24 cellular contexts compared by ENCODE assay signal in genomic region chr16:2713523-2713922, GRCh38. TPM values are rescaled to one million over a fixed set of nuclear protein-coding genes. Genes with fewer than 3 reads are reported as not detected.
DNase-seq lines count a peak whose midpoint lies in the region; ATAC-seq and TF ChIP-seq lines count a peak whose summit lies in the region.
"Had no signal": no experiment of that assay in that cellular context is flagged by ENCODE, and none has a peak within 500 bp of the region (broad histone marks: within the 10 kb centered on the region; RNA-seq: fewer than 3 reads in every experiment).

No MANE protein-coding gene starts in this region.

- H3K27me3 ChIP-seq in esophagus (ENCODE audit: control insufficient read depth in 1 of 2, insufficient read depth in 2 of 2, low read length in 2 of 2): no peaks in the 10 kb centered on the region
- H3K27me3 ChIP-seq: SJCRH30 had no signal

- no peak overlapping the region for H3K4me3 Mint-ChIP-seq in stimulated activated naive B cell treated with anti-CD40 and anti-IgM and Interleukin-4, amounts not matched to agents 10 μg/mL and 1 μg/mL and 100 μg/mL, for 72 hours
- H3K4me3 Mint-ChIP-seq: GM23338 had no signal

- DNase-seq in SKM-1 treated with dmso at 0.1 percent for 144 hours (lab: John Stamatoyannopoulos, UW; ENCODE audit: unreplicated experiment): peak; percentile 3
- no peak for DNase-seq in SKM-1 (lab: John Stamatoyannopoulos, UW; ENCODE audit: unreplicated experiment)
- DNase-seq in NB4 (ENCODE audit: low read depth): peak; percentile 20
- no peak for DNase-seq in stimulated activated naive B cell treated with anti-CD40 and anti-IgM and Interleukin-4, amounts not matched to agents 10 μg/mL and 1 μg/mL and 100 μg/mL, for 72 hours
- no peak for DNase-seq in stimulated activated CD4-positive, alpha-beta T cell treated with anti-CD3 and anti-CD28 coated beads, Interleukin-2, amount 100 ng/mL, for 24 hours
- no peak for DNase-seq in amniotic stem cell (lab: John Stamatoyannopoulos, UW)
- DNase-seq: ACHN; DMS79 treated with DMSO at 0.1 percent for 48 hours; HCEC 1CT; KBM-7; NCI-H1105 treated with DMSO at 0.1 percent for 48 hours; NCI-H2029 treated with DMSO at 0.1 percent for 48 hours; NCI-H226; NCI-H748 treated with DMSO at 0.1 percent for 48 hours; NK-92 treated with Interleukin-12 subunit alpha and Interleukin-12 subunit beta, amount 100 ng/mL, for 24 hours; SJCRH30 had no signal

- peaks cover 2 to 13% of the 10 kb centered on the region in 2 donors for H3K36me3 Mint-ChIP-seq in stimulated activated naive B cell treated with anti-CD40 and anti-IgM and Interleukin-4, amounts not matched to agents 10 μg/mL and 1 μg/mL and 100 μg/mL, for 72 hours

- H3K27me3 Mint-ChIP-seq in stimulated activated naive B cell treated with anti-CD40 and anti-IgM and Interleukin-4, amounts not matched to agents 10 μg/mL and 1 μg/mL and 100 μg/mL, for 72 hours: peaks cover 15 to 18% of the 10 kb centered on the region in 2 donors

- TF ChIP-seq POLR2A in NB4 (IDR thresholded peaks at IDR 0.05; ENCODE audit: extremely low read depth, insufficient read length): no peak

- no peaks in the 10 kb centered on the region for H3K9me3 Mint-ChIP-seq in stimulated activated naive B cell treated with anti-CD40 and anti-IgM and Interleukin-4, amounts not matched to agents 10 μg/mL and 1 μg/mL and 100 μg/mL, for 72 hours
- H3K9me3 Mint-ChIP-seq: GM23338 had no signal

- no peak for ATAC-seq in stimulated activated naive B cell treated with anti-CD40 and anti-IgM and Interleukin-4, amounts not matched to agents 10 μg/mL and 1 μg/mL and 100 μg/mL, for 72 hours (replicated peaks)
- ATAC-seq in HG03565 (IDR thresholded peaks at IDR 0.05; ENCODE audit: unreplicated experiment): no peak
- ATAC-seq: GM12878, GM23338, HepG2 had no signal

- H3K4me1 Mint-ChIP-seq in stimulated activated naive B cell treated with anti-CD40 and anti-IgM and Interleukin-4, amounts not matched to agents 10 μg/mL and 1 μg/mL and 100 μg/mL, for 72 hours: peaks cover 23 to 51% of the 10 kb centered on the region in 2 donors

- TF ChIP-seq CTCF in NB4 (IDR thresholded peaks at IDR 0.05; ENCODE audit: low read depth, low read length): no peak

- H3K4me3 ChIP-seq in NB4 (ENCODE audit: low read depth, low read length): no peak overlapping the region
- H3K4me3 ChIP-seq in esophagus (ENCODE audit: low read depth in 1 of 2, low read length in 2 of 2): no peak overlapping the region
- H3K4me3 ChIP-seq: GM12878, GM23338, SJCRH30 had no signal

- H3K9me3 ChIP-seq in esophagus (ENCODE audit: control insufficient read depth in 2 of 2, insufficient read depth in 1 of 2, low read depth in 1 of 2, low read length in 1 of 2): no peaks in the 10 kb centered on the region
- H3K9me3 ChIP-seq: SJCRH30 had no signal

- 58% methylated on average over 14 of the region's 14 CpGs for WGBS in esophagus, 2 donors

- peaks cover 0 to 15% of the 10 kb centered on the region in 2 donors for H3K4me1 ChIP-seq in esophagus (ENCODE audit: control insufficient read depth in 2 of 2, insufficient read depth in 2 of 2, low read length in 1 of 2)
- H3K4me1 ChIP-seq: SJCRH30 had no signal

- peak overlapping the region; percentile 11 for H3K27ac Mint-ChIP-seq in stimulated activated naive B cell treated with anti-CD40 and anti-IgM and Interleukin-4, amounts not matched to agents 10 μg/mL and 1 μg/mL and 100 μg/mL, for 72 hours
- H3K27ac Mint-ChIP-seq: GM23338 had no signal

- H3K27ac ChIP-seq in esophagus (ENCODE audit: low read depth in 2 of 2, low read length in 1 of 2): peak overlapping the region; percentile 20 to 86
- H3K27ac ChIP-seq: 22Rv1, C4-2B, HL-60, SJCRH30 had no signal

- H3K36me3 ChIP-seq in esophagus (ENCODE audit: control insufficient read depth in 2 of 2, insufficient read depth in 2 of 2, low read length in 1 of 2): peaks cover 0 to 17% of the 10 kb centered on the region in 2 donors

RNA-seq across cellular contexts. Expression of gene PRSS27, which starts 6.5 kb away (rescaled TPM):
- polyA plus RNA-seq in esophagus: 100 to 1,000 TPM; 500 to 620 TPM

RNA-seq across cellular contexts. Expression of gene KCTD5, which starts 31.2 kb away (rescaled TPM):
- polyA plus RNA-seq in esophagus: 10 to 100 TPM; 23.1 to 25.4 TPM

RNA-seq across cellular contexts. Expression of gene SRRM2, which starts 38.9 kb away (rescaled TPM):
- 100 to 1,000 TPM; 317 to 886 TPM for polyA plus RNA-seq in esophagus

Comparison
In these comparisons a context has a peak if more than half of its experiments do, and no peak if none do; other contexts are left out.
1. DNase-seq: peak in SKM-1 treated with dmso at 0.1 percent for 144 hours (single experiment) and NB4 (single experiment); none in SKM-1 (single experiment), stimulated activated naive B cell treated with anti-CD40 and anti-IgM and Interleukin-4, amounts not matched to agents 10 μg/mL and 1 μg/mL and 100 μg/mL, for 72 hours (single experiment), stimulated activated CD4-positive, alpha-beta T cell treated with anti-CD3 and anti-CD28 coated beads, Interleukin-2, amount 100 ng/mL, for 24 hours (0 of 2) and amniotic stem cell (single experiment).